19 cellular contexts compared by ENCODE assay signal in the genomic region with DNA sequence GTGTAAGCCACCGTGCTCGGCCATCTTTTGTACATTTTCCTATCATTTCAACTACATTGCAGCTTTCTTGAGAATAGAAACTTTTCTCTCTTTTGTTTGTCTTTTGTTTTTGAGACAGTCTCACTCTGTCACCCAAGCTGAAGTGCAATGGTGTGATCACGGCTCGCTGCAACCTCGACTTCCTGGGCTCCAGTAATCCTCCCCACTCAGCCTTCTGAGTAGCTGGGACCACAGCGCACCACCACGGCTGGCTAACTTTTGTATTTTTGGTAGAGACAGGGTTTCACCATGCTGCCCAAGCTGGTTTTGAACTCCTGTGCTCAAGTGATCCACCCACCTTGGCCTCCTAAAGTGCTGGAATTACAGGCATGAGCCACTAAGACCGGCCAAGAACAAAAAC. TPM values are rescaled to one million over a fixed set of nuclear protein-coding genes. Genes with fewer than 3 reads are reported as not detected.
A peak's percentile ranks its signal among the peaks of the same experiment; 100 is the strongest.
DNase-seq lines count a peak whose midpoint lies in the region; ATAC-seq, FAIRE-seq and TF ChIP-seq lines count a peak whose summit lies in the region.
"Had no signal": no experiment of that assay in that cellular context is flagged by ENCODE, and none has a peak within 500 bp of the region (broad histone marks: within the 10 kb centered on the region; RNA-seq: fewer than 3 reads in every experiment).

No MANE protein-coding gene starts in this region.

- no peak for FAIRE-seq in astrocyte (lab: Jason Lieb, UNC)
- FAIRE-seq: RCC 7860 had no signal

- H3K9me3 ChIP-seq in OCI-LY7 (ENCODE audit: low read length) (no peaks in the 10 kb centered on the region), astrocyte (ENCODE audit: insufficient read depth, low read depth, low read length) (no peaks in the 10 kb centered on the region), thyroid gland (no peaks in the 10 kb centered on the region)
- H3K9me3 ChIP-seq: neutrophil, testis had no signal

- H3K4me1 Mint-ChIP-seq in astrocyte (ENCODE audit: low read depth, unreplicated experiment), result peaks cover 54% of the 10 kb centered on the region

- TF ChIP-seq POLR2A in thyroid gland (IDR thresholded peaks at IDR 0.05), result no peak

- peaks cover 37% of the 10 kb centered on the region for H4K20me1 ChIP-seq in OCI-LY7 (ENCODE audit: insufficient read depth, low read length)
- peaks cover 89% of the 10 kb centered on the region for H4K20me1 ChIP-seq in astrocyte (ENCODE audit: insufficient read depth, low read length)

- no peak overlapping the region for H2AFZ ChIP-seq in OCI-LY7 (ENCODE audit: low read length)
- no peak overlapping the region for H2AFZ ChIP-seq in astrocyte (ENCODE audit: low read depth, low read length)

- peak overlapping the region; percentile 34 for H3K27ac Mint-ChIP-seq in astrocyte (ENCODE audit: unreplicated experiment)

- H3K27me3 ChIP-seq in astrocyte (ENCODE audit: insufficient read depth, low read length) (no peaks in the 10 kb centered on the region), thyroid gland (no peaks in the 10 kb centered on the region)
- H3K27me3 ChIP-seq: neutrophil, testis had no signal

- TF ChIP-seq CTCF in OCI-LY7 (conservative IDR thresholded peaks at IDR 0.05; ENCODE audit: low read length) (no peak), astrocyte (IDR thresholded peaks at IDR 0.05; ENCODE audit: insufficient read depth, low read depth, low read length) (no peak), thyroid gland (IDR thresholded peaks at IDR 0.05) (no peak)

- H3K79me2 ChIP-seq in OCI-LY7 (ENCODE audit: insufficient read depth, low read depth, low read length) (peaks cover 97% of the 10 kb centered on the region), astrocyte (ENCODE audit: insufficient read depth, low read length) (peaks cover 99% of the 10 kb centered on the region)

- H3K27me3 Mint-ChIP-seq in astrocyte (ENCODE audit: low read depth, unreplicated experiment), result no peaks in the 10 kb centered on the region

- peaks cover 19% of the 10 kb centered on the region for H3K36me3 Mint-ChIP-seq in astrocyte (ENCODE audit: low read depth, unreplicated experiment)

- H3K27ac ChIP-seq in OCI-LY7 (ENCODE audit: low read depth, low read length, poor library complexity, severe bottlenecking), result peak overlapping the region; percentile 15
- H3K27ac ChIP-seq in astrocyte (ENCODE audit: low read depth, low read length), result no peak overlapping the region
- peak overlapping the region in 2 of 3 donors; percentile 44 to 52 for H3K27ac ChIP-seq in thyroid gland
- H3K27ac ChIP-seq: neutrophil, testis had no signal

- 74 to 79% methylated on average over 8 of the region's 8 CpGs for WGBS in thyroid gland, 2 donors

- intact Hi-C loops in OCI-LY7 (cut with micrococcal nuclease; ENCODE audit: unreplicated experiment) (no loop called here), thyroid gland (cut with DNase I) (no loop called here)

- BruUV-seq in OCI-LY7 (replicated peaks; lab: Mats Ljungman, UMichigan), result no TSS peak

- H3K9me3 Mint-ChIP-seq in astrocyte (ENCODE audit: unreplicated experiment), result no peaks in the 10 kb centered on the region

- H3K9ac ChIP-seq in astrocyte (ENCODE audit: low read length), result no peak overlapping the region

- ATAC-seq in HG03097 (IDR thresholded peaks at IDR 0.05; ENCODE audit: low FRiP score, unreplicated experiment), result no peak
- ATAC-seq: right cardiac atrium had no signal

- peak overlapping the region; percentile 68 for H3K4me3 Mint-ChIP-seq in astrocyte (ENCODE audit: unreplicated experiment)

- POLR2A ChIA-PET in OCI-LY7 (lab: Charles Lee), result interaction anchor here (0.6 to 1.2 kb wide), 2 partner anchors 41 to 111 kb away, joined by 3 to 4 read pairs; no protein-coding TSS in a partner anchor

- peaks cover 46% of the 10 kb centered on the region for H3K4me1 ChIP-seq in OCI-LY7 (ENCODE audit: insufficient read depth, low read length, poor library complexity, severe bottlenecking)
- H3K4me1 ChIP-seq in astrocyte (ENCODE audit: insufficient read depth, low read length), result peaks cover 33% of the 10 kb centered on the region
- peaks cover 58 to 60% of the 10 kb centered on the region in 2 donors for H3K4me1 ChIP-seq in thyroid gland

- no peak overlapping the region for H3K4me3 ChIP-seq in OCI-LY7 (ENCODE audit: low read depth, low read length, poor library complexity, severe bottlenecking)
- no peak overlapping the region for H3K4me3 ChIP-seq in astrocyte (ENCODE audit: insufficient read depth, low read depth, low read length)
- no peak overlapping the region for H3K4me3 ChIP-seq in thyroid gland (replicated peaks in 1 of 3)
- H3K4me3 ChIP-seq: testis had no signal

- CTCF ChIA-PET in OCI-LY7 (lab: Charles Lee; ENCODE audit: unreplicated experiment), result no interaction called here

- H3K36me3 ChIP-seq in OCI-LY7 (ENCODE audit: insufficient read depth, low read length) (peaks cover 67% of the 10 kb centered on the region), astrocyte (ENCODE audit: insufficient read depth, low read length) (peaks cover 49% of the 10 kb centered on the region), thyroid gland (no peaks in the 10 kb centered on the region)
- H3K36me3 ChIP-seq: neutrophil had no signal

- no peaks in the 10 kb centered on the region for H3K9me2 ChIP-seq in OCI-LY7 (ENCODE audit: insufficient read depth, low read length)

- H3K4me2 ChIP-seq in OCI-LY7 (ENCODE audit: low read length), result peak overlapping the region; percentile 9; the same call in 1 of the 2 replicates
- H3K4me2 ChIP-seq in astrocyte (ENCODE audit: low read length), result no peak overlapping the region

- DNase-seq in stimulated activated CD8-positive, alpha-beta memory T cell treated with anti-CD3 and anti-CD28 coated beads, Interleukin-12 subunit alpha, Interleukin-12 subunit beta, amount 100 ng/mL, for 4 hours (ENCODE audit: low read depth), result peak; percentile 15
- no peak for DNase-seq in stimulated activated CD8-positive, alpha-beta memory T cell treated with anti-CD3 and anti-CD28 coated beads, Interleukin-4, amount 100 ng/mL, for 48 hours
- peak; percentile 25 for DNase-seq in OCI-LY7 (ENCODE audit: low spot score)
- no peak for DNase-seq in astrocyte (ENCODE audit: low read depth)
- DNase-seq in thyroid gland, result peak; percentile 21 to 55
- no peak for DNase-seq in GDM1 (lab: John Stamatoyannopoulos, UW)
- no peak for DNase-seq in COLO668 (lab: John Stamatoyannopoulos, UW; ENCODE audit: unreplicated experiment)
- DNase-seq: amniotic stem cell; central memory CD4-positive, alpha-beta T cell; hippocampal formation; KBM-7; NCI-H1105; NCI-H2171 treated with DMSO at 0.1 percent for 48 hours; NCI-H774; right cardiac atrium; testis had no signal

RNA-seq across cellular contexts. Expression of gene KDELR2, which starts 4.9 kb away (rescaled TPM):
- 23.6 and 30.2 TPM in 2 replicates for total RNA-seq in OCI-LY7 (2014; rRNA removed; shearing (Covaris generic))
- total RNA-seq in OCI-LY7 (2022), result 62.1 and 63.4 TPM in 2 replicates
- total RNA-seq in astrocyte, result 336 and 362 TPM in 2 replicates
- 100 to 1,000 TPM; 113 to 203 (median 147) TPM for total RNA-seq in thyroid gland

RNA-seq across cellular contexts. Expression of gene DAGLB, which starts 31.3 kb away (rescaled TPM):
- 12.4 and 17.5 TPM in 2 replicates for total RNA-seq in OCI-LY7 (2014; rRNA removed; shearing (Covaris generic))
- total RNA-seq in OCI-LY7 (2022) (19.5 and 24.8 TPM in 2 replicates), astrocyte (21.9 and 28.3 TPM in 2 replicates), thyroid gland (10 to 100 TPM; 14.1 to 18.4 (median 16.2) TPM)

Comparison
In these comparisons a context has a peak if more than half of its experiments do, and no peak if none do; other contexts are left out.
1. DNase-seq: peak in stimulated activated CD8-positive, alpha-beta memory T cell treated with anti-CD3 and anti-CD28 coated beads, Interleukin-12 subunit alpha, Interleukin-12 subunit beta, amount 100 ng/mL, for 4 hours (single experiment), OCI-LY7 (single experiment) and thyroid gland (2 of 2); none in stimulated activated CD8-positive, alpha-beta memory T cell treated with anti-CD3 and anti-CD28 coated beads, Interleukin-4, amount 100 ng/mL, for 48 hours (single experiment), astrocyte (single experiment), GDM1 (single experiment) and COLO668 (single experiment).